Comparison of ENCODE assay signal across 1 cellular context in genomic region chr19:10870501-10870954, GRCh38.
A peak's percentile ranks its signal among the peaks of the same experiment; 100 is the strongest.
TF ChIP-seq lines count a peak whose summit lies in the region.

No MANE protein-coding gene starts in this region.

TF ChIP-seq in H1, 55 proteins besides CTCF, POLR2A, EP300 and RAD21:
- TF ChIP-seq TAF1 (IDR thresholded peaks at IDR 0.05; ENCODE audit: low read depth, low read length) (peak; percentile 14; the same call in 1 of the 2 replicates), PHF8 (conservative IDR thresholded peaks at IDR 0.05; ENCODE audit: low read depth, low read length) (0 out of 2 replicates have a peak, but pooled peaks have one; percentile 40), TEAD4 (IDR thresholded peaks at IDR 0.05; ENCODE audit: low read depth, low read length) (no peak), SP1 (IDR thresholded peaks at IDR 0.05; ENCODE audit: low read depth, low read length) (0 out of 2 replicates have a peak, but pooled peaks have one; percentile 9), EGR1 (IDR thresholded peaks at IDR 0.05; ENCODE audit: borderline replicate concordance, low read depth, low read length) (peak; percentile 99), BACH1 (IDR thresholded peaks at IDR 0.05; ENCODE audit: low read length) (no peak), RNF2 (IDR thresholded peaks at IDR 0.05; ENCODE audit: borderline replicate concordance, low read depth, low read length, missing control alignments, poor library complexity, severe bottlenecking) (no peak), RBBP5 (IDR thresholded peaks at IDR 0.05; ENCODE audit: borderline replicate concordance, low read depth, low read length) (peak; percentile 96; the same call in 1 of the 2 replicates), ASH2L (IDR thresholded peaks at IDR 0.05; ENCODE audit: low read length) (peak; percentile 88), POLR2AphosphoS5 (IDR thresholded peaks at IDR 0.05; ENCODE audit: low read depth, low read length) (peak; percentile 76), TBP (IDR thresholded peaks at IDR 0.05; ENCODE audit: low read depth, low read length) (peak; percentile 46; the same call in 1 of the 2 replicates)
TF ChIP-seq in H1: peak in this region for 8.
